ENCODE assay signal across 24 cellular contexts in the genomic region with DNA sequence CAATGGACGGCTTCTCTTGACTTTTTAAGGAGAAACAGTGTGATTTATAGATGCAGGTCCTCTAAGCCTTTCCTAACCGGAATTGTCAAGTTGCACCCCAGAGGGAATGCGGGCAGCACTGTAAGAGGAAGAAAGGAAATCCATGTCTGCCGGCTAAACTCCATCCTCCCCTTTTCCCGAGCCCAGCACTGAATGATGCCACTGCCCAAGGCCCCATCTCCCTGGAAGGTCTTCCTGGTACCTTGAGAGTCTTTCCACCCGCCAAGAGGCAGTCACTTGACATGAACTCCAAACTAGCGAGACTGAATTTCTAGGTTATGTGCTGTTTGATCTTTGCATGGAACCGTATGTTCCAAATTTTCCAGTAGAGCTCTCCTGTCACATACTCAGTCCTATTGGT.
"Had no signal": no experiment of that assay in that cellular context is flagged by ENCODE, and none has a peak within 500 bp of the region (broad histone marks: within the 10 kb centered on the region; RNA-seq: fewer than 3 reads in every experiment).

No MANE protein-coding gene starts in this region.

- H3K27me3 ChIP-seq: colonic mucosa, esophagus muscularis mucosa, foreskin keratinocyte, gastroesophageal sphincter, heart left ventricle had no signal

- DNase-seq: cerebellar nuclear complex; colonic mucosa; cortex of kidney; effector CD4-positive, alpha-beta T cell; effector memory CD8-positive, alpha-beta T cell; endodermal cell; erythroblast; foreskin keratinocyte; heart left ventricle; hippocampal formation; left cardiac atrium; left ventricle myocardium superior; lower lobe of right lung; mesenchymal stem cell; midbrain; naive thymus-derived CD4-positive, alpha-beta T cell had no signal

- H3K4me1 ChIP-seq: colonic mucosa, esophagus muscularis mucosa, foreskin keratinocyte, gastroesophageal sphincter, lower lobe of right lung had no signal

- H3K4me3 ChIP-seq: colonic mucosa, esophagus muscularis mucosa, gastroesophageal sphincter, heart left ventricle, lower lobe of right lung had no signal

- H3K9me3 ChIP-seq: colonic mucosa, esophagus muscularis mucosa, gastroesophageal sphincter, heart left ventricle, lower lobe of right lung had no signal

- H3K27ac ChIP-seq: colonic mucosa, epithelial cell of prostate, esophagus muscularis mucosa, foreskin keratinocyte, gastroesophageal sphincter, lower lobe of right lung had no signal

- FAIRE-seq: endometrium, frontal cortex, islet of Langerhans, keratinocyte had no signal

- ATAC-seq: effector memory CD8-positive, alpha-beta T cell; foreskin keratinocyte; gastroesophageal sphincter; left lobe of liver; lower lobe of right lung; naive thymus-derived CD4-positive, alpha-beta T cell had no signal

- H3K36me3 ChIP-seq: colonic mucosa, lower lobe of right lung had no signal
